34 cellular contexts compared by ENCODE assay signal in the genomic region with DNA sequence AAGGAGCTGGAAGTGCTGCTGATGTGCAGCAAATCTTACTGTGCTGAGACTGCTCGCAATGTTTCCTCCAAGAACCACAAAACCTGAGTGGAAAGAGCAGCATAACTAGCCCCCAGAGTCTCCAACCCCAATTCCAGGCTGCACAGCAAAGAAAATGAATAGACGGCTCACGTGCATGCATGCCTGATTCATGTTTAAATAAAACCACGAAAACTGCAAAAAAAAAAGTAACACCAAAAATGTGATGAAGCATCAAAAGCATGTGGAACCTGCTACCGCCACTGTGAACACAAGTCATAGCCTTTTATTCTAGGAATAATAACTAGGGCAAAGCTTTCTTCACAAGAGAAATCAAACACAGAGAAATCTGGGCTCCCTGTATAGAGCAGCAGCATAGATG. TPM values are rescaled to one million over a fixed set of nuclear protein-coding genes. Genes with fewer than 3 reads are reported as not detected.
"Had no signal": no experiment of that assay in that cellular context is flagged by ENCODE, and none has a peak within 500 bp of the region (broad histone marks: within the 10 kb centered on the region; RNA-seq: fewer than 3 reads in every experiment).

No MANE protein-coding gene starts in this region.

- H3K4me3 ChIP-seq: coronary artery, esophagus muscularis mucosa, gastroesophageal sphincter had no signal

- ATAC-seq: activated CD4-positive, CD25-positive, alpha-beta regulatory T cell treated with anti-CD3 and anti-CD28 coated beads, Interleukin-2, amount 50 U/mL, for 24 hours; activated CD8-positive, alpha-beta T cell treated with anti-CD3 and anti-CD28 coated beads for 36 hours; activated T-cell treated with anti-CD3 and anti-CD28 coated beads, Interleukin-2, amount 50 U/mL, for 4 hours; activated T-helper 17 cell treated with anti-CD3 and anti-CD28 coated beads, Interleukin-2, amount 50 U/mL, for 72 hours; effector memory CD8-positive, alpha-beta T cell; gastroesophageal sphincter; T-helper 17 cell had no signal

- H3K27ac ChIP-seq: brain microvascular endothelial cell, coronary artery, esophagus muscularis mucosa, gastroesophageal sphincter, WERI-Rb-1 had no signal

- DNase-seq: activated B cell treated with CpG ODN at 0.5 μM for 24 hours; activated CD4-positive, alpha-beta T cell treated with anti-CD3 and anti-CD28 coated beads for 48 hours; activated CD4-positive, alpha-beta T cell treated with anti-CD3 and anti-CD28 coated beads, Interleukin-2, amount 50 U/mL, for 1 hour; activated CD4-positive, alpha-beta T cell treated with anti-CD3 and anti-CD28 coated beads, Interleukin-2, amount 50 U/mL, for 48 hours; activated CD8-positive, alpha-beta memory T cell treated with anti-CD3 and anti-CD28 coated beads for 24 hours; activated CD8-positive, alpha-beta T cell treated with anti-CD3 and anti-CD28 coated beads for 36 hours; activated effector memory CD4-positive, alpha-beta T cell treated with Interleukin-2 at 50 U/mL for 16 hours; activated gamma-delta T cell treated with Interleukin-2 at 50 U/mL for 16 hours; activated naive CD4-positive, alpha-beta T cell treated with anti-CD3 and anti-CD28 coated beads, Interleukin-2, amount 50 U/mL, for 16 hours; activated naive CD4-positive, alpha-beta T cell treated with Interleukin-2 at 50 U/mL for 16 hours; activated T-cell treated with anti-CD3 and anti-CD28 coated beads, Interleukin-2, amount 50 U/mL, for 4 hours; amniotic stem cell; anterior cingulate cortex; brain microvascular endothelial cell; dermis blood vessel endothelial cell; effector CD4-positive, alpha-beta T cell; effector memory CD8-positive, alpha-beta T cell; erythroblast; foreskin melanocyte; T-helper 1 cell; T-helper 17 cell; T1000; WERI-Rb-1 had no signal

- H3K9me3 ChIP-seq: esophagus muscularis mucosa, gastroesophageal sphincter had no signal

- H3K36me3 ChIP-seq: brain microvascular endothelial cell, esophagus muscularis mucosa, gastroesophageal sphincter, WERI-Rb-1 had no signal

- H3K4me1 ChIP-seq: esophagus muscularis mucosa, gastroesophageal sphincter had no signal

- H3K27me3 ChIP-seq: brain microvascular endothelial cell had no signal

- FAIRE-seq: astrocyte, bronchial epithelial cell had no signal

RNA-seq across cellular contexts. Expression of a gene that starts 9.6 kb away (rescaled TPM):
- total RNA-seq: activated T-helper 17 cell treated with anti-CD3 and anti-CD28 coated beads, Interleukin-2, amount 50 U/mL, for 72 hours had no signal

RNA-seq across cellular contexts. Expression of a gene that starts 23.6 kb away (rescaled TPM):
- total RNA-seq: activated T-cell treated with anti-CD3 and anti-CD28 coated beads, Interleukin-2, amount 50 U/mL, for 4 hours; activated T-helper 17 cell treated with anti-CD3 and anti-CD28 coated beads, Interleukin-2, amount 50 U/mL, for 72 hours; cardiac septum; cerebellum; dermis blood vessel endothelial cell; fibroblast of villous mesenchyme; glomerular endothelial cell had no signal

RNA-seq across cellular contexts. Expression of a gene that starts 28.8 kb away (rescaled TPM):
- total RNA-seq: activated B cell treated with CpG ODN at 0.5 μM for 24 hours; activated CD8-positive, alpha-beta T cell treated with anti-CD3 and anti-CD28 coated beads for 36 hours; activated T-helper 17 cell treated with anti-CD3 and anti-CD28 coated beads, Interleukin-2, amount 50 U/mL, for 72 hours; T-helper 17 cell had no signal
